Comparison of ENCODE assay signal across 29 cellular contexts in the genomic region with DNA sequence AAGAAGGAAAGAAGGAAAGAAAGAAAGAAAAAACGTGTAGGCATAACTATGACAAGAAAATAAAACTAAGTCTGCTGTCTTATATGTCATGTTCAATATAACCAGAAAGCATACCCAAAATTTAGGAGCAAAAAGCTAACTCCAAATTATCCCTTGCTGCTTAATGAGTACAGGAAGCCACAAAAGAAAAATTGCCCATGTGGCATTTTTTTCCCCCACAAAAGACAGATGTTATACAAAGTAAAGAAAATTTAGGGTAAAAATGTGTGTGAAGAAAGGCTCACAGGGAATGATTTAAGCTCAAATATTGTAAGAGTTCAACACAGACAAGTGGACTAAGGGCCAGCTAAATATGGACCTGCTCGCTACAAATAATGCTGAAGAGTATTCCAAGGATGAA.
"Had no signal": no experiment of that assay in that cellular context is flagged by ENCODE, and none has a peak within 500 bp of the region (broad histone marks: within the 10 kb centered on the region; RNA-seq: fewer than 3 reads in every experiment).

No MANE protein-coding gene starts in this region.

- H3K4me3 ChIP-seq: lower lobe of right lung, pancreas, prostate gland, sigmoid colon, spleen, suprapubic skin, thoracic aorta, tibial artery, upper lobe of right lung had no signal

- DNase-seq: hypothalamus; left cardiac atrium; lower lobe of right lung; mammary epithelial cell; mesenchymal stem cell; naive thymus-derived CD8-positive, alpha-beta T cell; nucleus accumbens; pancreas; posterior cingulate gyrus; retina; right cardiac atrium; sigmoid colon; small intestine; spleen; stimulated activated CD4-positive, alpha-beta T cell treated with anti-CD3 and anti-CD28 coated beads, Interleukin-4, amount 100 ng/mL, for 24 hours; stimulated activated naive CD4-positive, alpha-beta T cell; tibial artery; trophoblast cell; upper lobe of right lung had no signal

- H3K27ac ChIP-seq: lower lobe of right lung, pancreas, prostate gland, sigmoid colon, spleen, suprapubic skin, thoracic aorta, tibial artery, upper lobe of right lung had no signal

- H3K27ac Mint-ChIP-seq: nephron; stimulated activated effector memory CD8-positive, alpha-beta T cell treated with anti-CD3 and anti-CD28 coated beads, Interleukin-12 subunit alpha, Interleukin-12 subunit beta, amount 100 ng/mL, for 72 hours; stimulated activated naive CD8-positive, alpha-beta T cell treated with anti-CD3 and anti-CD28 coated beads, Interleukin-15, Interleukin-2, amounts not matched to agents 100 ng/mL and 50 ng/mL, for 24 hours had no signal

- H3K4me1 ChIP-seq: lower lobe of right lung, pancreas, prostate gland, spleen, suprapubic skin, upper lobe of right lung had no signal

- H3K27me3 ChIP-seq: pancreas, sigmoid colon, spleen, suprapubic skin, tibial artery, upper lobe of right lung had no signal

- H3K4me1 Mint-ChIP-seq: stimulated activated effector memory CD8-positive, alpha-beta T cell treated with anti-CD3 and anti-CD28 coated beads, Interleukin-12 subunit alpha, Interleukin-12 subunit beta, amount 100 ng/mL, for 72 hours had no signal

- H3K9me3 Mint-ChIP-seq: naive thymus-derived CD8-positive, alpha-beta T cell; nephron; neural crest cell; stimulated activated effector memory CD8-positive, alpha-beta T cell treated with anti-CD3 and anti-CD28 coated beads, Interleukin-12 subunit alpha, Interleukin-12 subunit beta, amount 100 ng/mL, for 72 hours; stimulated activated naive CD8-positive, alpha-beta T cell treated with anti-CD3 and anti-CD28 coated beads, Interleukin-15, Interleukin-2, amounts not matched to agents 100 ng/mL and 50 ng/mL, for 24 hours had no signal

- H3K9me3 ChIP-seq: lower lobe of right lung, pancreas, prostate gland, sigmoid colon, spleen, suprapubic skin, thoracic aorta, tibial artery, upper lobe of right lung had no signal

- ATAC-seq: left cardiac atrium; left lobe of liver; lower lobe of right lung; naive thymus-derived CD8-positive, alpha-beta T cell; pancreas; right cardiac atrium; stimulated activated effector memory CD8-positive, alpha-beta T cell treated with anti-CD3 and anti-CD28 coated beads, Interleukin-12 subunit alpha, Interleukin-12 subunit beta, amount 100 ng/mL, for 72 hours; upper lobe of right lung had no signal

- H3K4me3 Mint-ChIP-seq: naive thymus-derived CD8-positive, alpha-beta T cell; nephron; neural crest cell; stimulated activated effector memory CD8-positive, alpha-beta T cell treated with anti-CD3 and anti-CD28 coated beads, Interleukin-12 subunit alpha, Interleukin-12 subunit beta, amount 100 ng/mL, for 72 hours; stimulated activated naive CD8-positive, alpha-beta T cell treated with anti-CD3 and anti-CD28 coated beads, Interleukin-15, Interleukin-2, amounts not matched to agents 100 ng/mL and 50 ng/mL, for 24 hours had no signal

- H3K27me3 Mint-ChIP-seq: naive thymus-derived CD8-positive, alpha-beta T cell; stimulated activated naive CD8-positive, alpha-beta T cell treated with anti-CD3 and anti-CD28 coated beads, Interleukin-15, Interleukin-2, amounts not matched to agents 100 ng/mL and 50 ng/mL, for 24 hours had no signal

- FAIRE-seq: keratinocyte, pancreas, small intestine, urothelium cell line had no signal

- H3K36me3 ChIP-seq: lower lobe of right lung, pancreas, prostate gland, sigmoid colon, spleen, suprapubic skin, thoracic aorta, tibial artery, upper lobe of right lung had no signal

- H3K36me3 Mint-ChIP-seq: stimulated activated effector memory CD8-positive, alpha-beta T cell treated with anti-CD3 and anti-CD28 coated beads, Interleukin-12 subunit alpha, Interleukin-12 subunit beta, amount 100 ng/mL, for 72 hours had no signal
